16 cellular contexts compared by ENCODE assay signal in genomic region chr17:50167371-50167770, GRCh38. TPM values are rescaled to one million over a fixed set of nuclear protein-coding genes. Genes with fewer than 3 reads are reported as not detected.
A peak's percentile ranks its signal among the peaks of the same experiment; 100 is the strongest.
DNase-seq lines count a peak whose midpoint lies in the region; ATAC-seq and TF ChIP-seq lines count a peak whose summit lies in the region.
"Had no signal": no experiment of that assay in that cellular context is flagged by ENCODE, and none has a peak within 500 bp of the region (broad histone marks: within the 10 kb centered on the region; RNA-seq: fewer than 3 reads in every experiment).

No MANE protein-coding gene starts in this region.

- no peak overlapping the region for H3K9ac ChIP-seq in colonic mucosa (ENCODE audit: low read depth in 2 of 2, low read length in 2 of 2)

- H3K4me3 ChIP-seq in left ventricle myocardium inferior (peak overlapping the region; percentile 69), psoas muscle (peak overlapping the region; percentile 71), aorta (ENCODE audit: low read length in 2 of 2) (no peak overlapping the region), colonic mucosa (no peak overlapping the region)
- H3K4me3 ChIP-seq: BLaER1 treated with 17β-estradiol and CSF1 and Interleukin-3, amounts not matched to agents 10 nM and 100 nM; SJCRH30 had no signal

- TF ChIP-seq CTCF in RWPE1 (conservative IDR thresholded peaks at IDR 0.05; ENCODE audit: low read depth) (no peak), left ventricle myocardium inferior (IDR thresholded peaks at IDR 0.05; ENCODE audit: borderline replicate concordance) (no peak), psoas muscle (IDR thresholded peaks at IDR 0.05) (no peak), colonic mucosa (IDR thresholded peaks at IDR 0.05) (no peak)

- no peaks in the 10 kb centered on the region for H3K9me3 ChIP-seq in left ventricle myocardium inferior (replicated peaks)
- no peaks in the 10 kb centered on the region for H3K9me3 ChIP-seq in psoas muscle
- H3K9me3 ChIP-seq in aorta (ENCODE audit: control insufficient read depth, low read length), result no peaks in the 10 kb centered on the region
- H3K9me3 ChIP-seq in colonic mucosa, result no peaks in the 10 kb centered on the region
- H3K9me3 ChIP-seq: BLaER1 treated with 17β-estradiol and CSF1 and Interleukin-3, amounts not matched to agents 10 nM and 100 nM; SJCRH30 had no signal

- POLR2A ChIA-PET in RWPE1 (lab: Yijun Ruan, JAX; ENCODE audit: low non-redundant PET), result no interaction called here

- H3K27me3 ChIP-seq in left ventricle myocardium inferior (ENCODE audit: low read depth), result no peaks in the 10 kb centered on the region
- no peaks in the 10 kb centered on the region for H3K27me3 ChIP-seq in psoas muscle (ENCODE audit: insufficient read depth in 3 of 3, low read length in 2 of 3)
- no peaks in the 10 kb centered on the region for H3K27me3 ChIP-seq in aorta (ENCODE audit: control insufficient read depth in 1 of 2, insufficient read depth in 2 of 2, low read length in 1 of 2)
- no peaks in the 10 kb centered on the region for H3K27me3 ChIP-seq in colonic mucosa
- H3K27me3 ChIP-seq: BLaER1 treated with 17β-estradiol and CSF1 and Interleukin-3, amounts not matched to agents 10 nM and 100 nM; SJCRH30 had no signal

- DNase-seq in RWPE1 (ENCODE audit: low spot score) (no peak), left ventricle myocardium inferior (no peak), psoas muscle (peak; percentile 15 to 48), aorta (peak; percentile 43 to 69), left colon (no peak), CD1c-positive myeloid dendritic cell (ENCODE audit: extremely low spot score) (no peak), colonic mucosa (no peak)
- DNase-seq: DMS 273 treated with DMSO at 0.1 percent for 48 hours, H9, Kasumi-1, NCI-H1417 treated with DMSO at 0.1 percent for 48 hours, NCI-H2029, NCI-H2171 treated with DMSO at 0.1 percent for 48 hours, NCI-H510A treated with DMSO at 0.1 percent for 48 hours, SJCRH30 had no signal

- ATAC-seq in psoas muscle, result no peak
- no peak for ATAC-seq in aorta (ENCODE audit: low FRiP score)
- no peak for ATAC-seq in left colon

- H3K27ac ChIP-seq in RWPE1 (peak overlapping the region; percentile 8; the same call in 1 of the 2 replicates), left ventricle myocardium inferior (replicated peaks) (peak overlapping the region; percentile 52), psoas muscle (peak overlapping the region; percentile 69), aorta (ENCODE audit: low read depth in 1 of 2, low read length in 2 of 2) (peak overlapping the region in 1 of 2 donors; percentile 28), colonic mucosa (no peak overlapping the region)
- H3K27ac ChIP-seq: BLaER1 treated with 17β-estradiol and CSF1 and Interleukin-3, amounts not matched to agents 10 nM and 100 nM; SJCRH30 had no signal

- H3K36me3 ChIP-seq in left ventricle myocardium inferior, result no peaks in the 10 kb centered on the region
- peaks cover 0 to 40% of the 10 kb centered on the region in 2 donors for H3K36me3 ChIP-seq in psoas muscle (ENCODE audit: insufficient read depth in 1 of 2, low read depth in 1 of 2)
- H3K36me3 ChIP-seq in aorta (ENCODE audit: control insufficient read depth in 1 of 2, insufficient read depth in 2 of 2, low read length in 1 of 2), result no peaks in the 10 kb centered on the region
- no peaks in the 10 kb centered on the region for H3K36me3 ChIP-seq in colonic mucosa
- H3K36me3 ChIP-seq: BLaER1 treated with 17β-estradiol and CSF1 and Interleukin-3, amounts not matched to agents 10 nM and 100 nM had no signal

- CTCF ChIA-PET in RWPE1 (lab: Yijun Ruan, JAX), result no interaction called here

- intact Hi-C loops in left ventricle myocardium inferior (cut with micrococcal nuclease), result loop anchor here (10.0 kb wide), 1 partner anchor 73 kb away; the partner anchor contains the start of gene PDK2
- intact Hi-C loops in psoas muscle (cut with DNase I), result loop anchor here (5.0 kb wide), 2 partner anchors 35 to 70 kb away; partner anchors contain the start of genes SAMD14 (in 2 of the 2) and PDK2 (in 1 of the 2)
- intact Hi-C loops in aorta (cut with DNase I), result loop anchor here (10.0 kb wide), 2 partner anchors 53 to 127 kb away; no protein-coding TSS in a partner anchor
- intact Hi-C loops in left colon (cut with DNase I, micrococcal nuclease), result no loop called here
- intact Hi-C loops in colonic mucosa (cut with DNase I), result no loop called here

- H3K4me1 ChIP-seq in left ventricle myocardium inferior, result peaks cover 74% of the 10 kb centered on the region
- peaks cover 63% of the 10 kb centered on the region for H3K4me1 ChIP-seq in psoas muscle
- no peaks in the 10 kb centered on the region for H3K4me1 ChIP-seq in aorta (ENCODE audit: control insufficient read depth in 1 of 2, insufficient read depth in 2 of 2, low read length in 2 of 2)
- no peaks in the 10 kb centered on the region for H3K4me1 ChIP-seq in colonic mucosa

- WGBS in psoas muscle, 3 donors, result 31 to 56% (median 38%) methylated on average over 15 to 19 of the region's 19 CpGs
- WGBS in aorta, 2 donors, result 84 to 85% methylated on average over 19 of the region's 19 CpGs

RNA-seq across cellular contexts. Expression of gene SGCA, which starts 1.6 kb away (rescaled TPM):
- total RNA-seq in left ventricle myocardium inferior, result 137 TPM
- total RNA-seq in psoas muscle, result 100 to 1,000 TPM; 245 to 291 (median 266) TPM
- 100 to 1,000 TPM; 120 to 254 (median 151) TPM for polyA plus RNA-seq in psoas muscle
- 10 to 100 TPM; 91.8 to 92.7 TPM for total RNA-seq in aorta
- polyA plus RNA-seq in aorta, result 100 to 1,000 TPM in 1 of 2 donors, 10 to 100 TPM in 1; 86.4 to 198 TPM
- 1 to 10 TPM in 1 of 2 donors, under 1 TPM in 1; 0.31 to 4.7 TPM for total RNA-seq in left colon
- total RNA-seq in colonic mucosa, result 1 to 10 TPM in 1 of 2 donors, under 1 TPM in 1; 0.89 to 5.5 TPM

RNA-seq across cellular contexts. Expression of gene PPP1R9B, which starts 16.9 kb away (rescaled TPM):
- total RNA-seq in left ventricle myocardium inferior, result 33.0 TPM
- total RNA-seq in psoas muscle, result 10 to 100 TPM; 15.1 to 26.5 (median 18.4) TPM
- polyA plus RNA-seq in psoas muscle, result 10 to 100 TPM in 2 of 3 donors, 1 to 10 TPM in 1; 7.0 to 11.3 (median 11.0) TPM
- total RNA-seq in aorta, result 10 to 100 TPM; 64.4 to 99.0 TPM
- polyA plus RNA-seq in aorta, result 10 to 100 TPM; 20.3 to 26.1 TPM
- 10 to 100 TPM; 30.6 to 34.3 TPM for total RNA-seq in left colon
- total RNA-seq in colonic mucosa, result 10 to 100 TPM; 36.6 to 43.2 TPM

RNA-seq across cellular contexts. Expression of gene COL1A1, which starts 34.1 kb away (rescaled TPM):
- total RNA-seq in left ventricle myocardium inferior (45.8 TPM), psoas muscle (10 to 100 TPM; 10.2 to 46.6 (median 18.7) TPM), aorta (100 to 1,000 TPM; 400 to 948 TPM), left colon (10 to 100 TPM; 33.5 to 91.9 TPM), colonic mucosa (100 to 1,000 TPM in 1 of 2 donors, 10 to 100 TPM in 1; 74.7 to 127 TPM)
- polyA plus RNA-seq in psoas muscle (1 to 10 TPM; 2.3 to 5.4 (median 3.3) TPM), aorta (100 to 1,000 TPM in 1 of 2 donors, 10 to 100 TPM in 1; 70.2 to 391 TPM)

RNA-seq across cellular contexts. Expression of gene SAMD14, which starts 37.4 kb away (rescaled TPM):
- total RNA-seq in left ventricle myocardium inferior (1.6 TPM), psoas muscle (1 to 10 TPM in 3 of 4 donors, under 1 TPM in 1; 0.55 to 2.7 (median 1.3) TPM), aorta (10 to 100 TPM in 1 of 2 donors, 1 to 10 TPM in 1; 9.3 to 12.6 TPM), left colon (under 1 TPM; 0.70 to 0.92 TPM), colonic mucosa (1 to 10 TPM in 1 of 2 donors, under 1 TPM in 1; 0.77 to 2.3 TPM)
- polyA plus RNA-seq in psoas muscle (1 to 10 TPM in 1 of 3 donors, under 1 TPM in 2; 0.64 to 1.3 (median 0.98) TPM), aorta (1 to 10 TPM; 2.5 to 3.8 TPM)

Comparison
In these comparisons a context has a peak if more than half of its experiments do, and no peak if none do; other contexts are left out.
1. DNase-seq: peak in psoas muscle (2 of 2) and aorta (2 of 2); none in RWPE1 (single experiment), left ventricle myocardium inferior (single experiment), left colon (0 of 2), CD1c-positive myeloid dendritic cell (single experiment) and colonic mucosa (single experiment).
2. H3K4me3 ChIP-seq: peak in left ventricle myocardium inferior (single experiment) and psoas muscle (single experiment); none in aorta (0 of 2) and colonic mucosa (single experiment).
3. RNA of gene SGCA, which starts 1.6 kb away (total RNA-seq): 245 to 291 TPM in psoas muscle, 137 TPM in left ventricle myocardium inferior (single experiment) and 91.8 to 92.7 TPM in aorta; 0.89 to 5.5 TPM in colonic mucosa and 0.31 to 4.7 TPM in left colon; every median in the first group is over 10 times any median in the second.
4. intact Hi-C loops: an anchor here in left ventricle myocardium inferior (10.0 kb wide), psoas muscle (5.0 kb wide) and aorta (10.0 kb wide); none called in left colon and colonic mucosa.